8 cellular contexts compared by ENCODE assay signal in genomic region chr22:18528597-18529415, GRCh38. TPM values are rescaled to one million over a fixed set of nuclear protein-coding genes. Genes with fewer than 3 reads are reported as not detected.
A peak's percentile ranks its signal among the peaks of the same experiment; 100 is the strongest.
DNase-seq lines count a peak whose midpoint lies in the region; ATAC-seq and TF ChIP-seq lines count a peak whose summit lies in the region.
"Not testable (repeated sequence)": the region's sequence is repeated elsewhere in the genome, so short reads cannot be mapped to it uniquely, and the experiment has no call there.

No MANE protein-coding gene starts in this region.

- not testable (repeated sequence) for H3K27ac Mint-ChIP-seq in stimulated activated effector memory CD8-positive, alpha-beta T cell treated with anti-CD3 and anti-CD28 coated beads, Interleukin-12 subunit alpha, Interleukin-12 subunit beta, amount 100 ng/mL, for 72 hours

- not testable (repeated sequence) for H3K4me1 Mint-ChIP-seq in stimulated activated effector memory CD8-positive, alpha-beta T cell treated with anti-CD3 and anti-CD28 coated beads, Interleukin-12 subunit alpha, Interleukin-12 subunit beta, amount 100 ng/mL, for 72 hours

- intact Hi-C loops in left ventricle myocardium inferior (cut with micrococcal nuclease); posterior cingulate gyrus (cut with DNase I): not testable (repeated sequence)

- H3K36me3 ChIP-seq in GM06990 (ENCODE audit: control insufficient read depth, insufficient read depth, low read length); left ventricle myocardium inferior: not testable (repeated sequence)

- H3K36me3 Mint-ChIP-seq in stimulated activated effector memory CD8-positive, alpha-beta T cell treated with anti-CD3 and anti-CD28 coated beads, Interleukin-12 subunit alpha, Interleukin-12 subunit beta, amount 100 ng/mL, for 72 hours, result not testable (repeated sequence)

- H3K27ac ChIP-seq in left ventricle myocardium inferior (replicated peaks), result peak overlapping the region; percentile 40

- H3K27me3 ChIP-seq in GM06990 (replicated peaks; ENCODE audit: control insufficient read depth, insufficient read depth, low read length); left ventricle myocardium inferior (ENCODE audit: low read depth): not testable (repeated sequence)

- peak; percentile 89 for ATAC-seq in stimulated activated effector memory CD8-positive, alpha-beta T cell treated with anti-CD3 and anti-CD28 coated beads, Interleukin-12 subunit alpha, Interleukin-12 subunit beta, amount 100 ng/mL, for 72 hours

- TF ChIP-seq CTCF in GM06990 (IDR thresholded peaks at IDR 0.05; ENCODE audit: insufficient read depth, low read length, poor library complexity, severe bottlenecking); left ventricle myocardium inferior (IDR thresholded peaks at IDR 0.05; ENCODE audit: borderline replicate concordance): not testable (repeated sequence)

- not testable (repeated sequence) for H3K4me3 Mint-ChIP-seq in stimulated activated effector memory CD8-positive, alpha-beta T cell treated with anti-CD3 and anti-CD28 coated beads, Interleukin-12 subunit alpha, Interleukin-12 subunit beta, amount 100 ng/mL, for 72 hours

- not testable (repeated sequence) for H3K4me3 ChIP-seq in GM06990 (replicated peaks; ENCODE audit: low read depth, low read length)
- H3K4me3 ChIP-seq in left ventricle myocardium inferior, result peak overlapping the region; percentile 63

- H3K4me1 ChIP-seq in left ventricle myocardium inferior, result not testable (repeated sequence)

- H3K9me3 Mint-ChIP-seq in stimulated activated effector memory CD8-positive, alpha-beta T cell treated with anti-CD3 and anti-CD28 coated beads, Interleukin-12 subunit alpha, Interleukin-12 subunit beta, amount 100 ng/mL, for 72 hours, result not testable (repeated sequence)

- H3K9me3 ChIP-seq in left ventricle myocardium inferior (replicated peaks), result not testable (repeated sequence)

- DNase-seq in GM06990 (ENCODE audit: extremely low read depth, insufficient read length), result peak; percentile 20
- DNase-seq in HCEC 1CT, result peak; percentile 84
- DNase-seq in HS-27A (ENCODE audit: low read depth), result peak; percentile 8
- peak; percentile 84 to 95 for DNase-seq in activated CD4-positive, alpha-beta T cell treated with anti-CD3 and anti-CD28 coated beads for 4 hours
- DNase-seq in astrocyte of the hippocampus (ENCODE audit: low read depth, low spot score), result peak; percentile 50
- peak; percentile 89 for DNase-seq in left ventricle myocardium inferior
- DNase-seq in posterior cingulate gyrus, result peak; percentile 43 to 98 (median 82)
- peak; percentile 65 to 99 for DNase-seq in stimulated activated effector memory CD8-positive, alpha-beta T cell treated with anti-CD3 and anti-CD28 coated beads, Interleukin-12 subunit alpha, Interleukin-12 subunit beta, amount 100 ng/mL, for 72 hours (ENCODE audit: low spot score in 2 of 2)

RNA-seq across cellular contexts. Expression of gene TMEM191B, which starts 1.2 kb away (rescaled TPM):
- 0.74 TPM for total RNA-seq in left ventricle myocardium inferior

RNA-seq across cellular contexts. Expression of gene GGTLC3, which starts 10.8 kb away (rescaled TPM):
- total RNA-seq in left ventricle myocardium inferior, result not detected

Comparison
In these comparisons a context has a peak if more than half of its experiments do, and no peak if none do; other contexts are left out.
1. DNase-seq: peak in every context shown above with its lines; median percentile 90 in activated CD4-positive, alpha-beta T cell treated with anti-CD3 and anti-CD28 coated beads for 4 hours; 89 in left ventricle myocardium inferior; 84 in HCEC 1CT; 82 in posterior cingulate gyrus; 82 in stimulated activated effector memory CD8-positive, alpha-beta T cell treated with anti-CD3 and anti-CD28 coated beads, Interleukin-12 subunit alpha, Interleukin-12 subunit beta, amount 100 ng/mL, for 72 hours; 50 in astrocyte of the hippocampus; 20 in GM06990; 8 in HS-27A.